In the genomic region with DNA sequence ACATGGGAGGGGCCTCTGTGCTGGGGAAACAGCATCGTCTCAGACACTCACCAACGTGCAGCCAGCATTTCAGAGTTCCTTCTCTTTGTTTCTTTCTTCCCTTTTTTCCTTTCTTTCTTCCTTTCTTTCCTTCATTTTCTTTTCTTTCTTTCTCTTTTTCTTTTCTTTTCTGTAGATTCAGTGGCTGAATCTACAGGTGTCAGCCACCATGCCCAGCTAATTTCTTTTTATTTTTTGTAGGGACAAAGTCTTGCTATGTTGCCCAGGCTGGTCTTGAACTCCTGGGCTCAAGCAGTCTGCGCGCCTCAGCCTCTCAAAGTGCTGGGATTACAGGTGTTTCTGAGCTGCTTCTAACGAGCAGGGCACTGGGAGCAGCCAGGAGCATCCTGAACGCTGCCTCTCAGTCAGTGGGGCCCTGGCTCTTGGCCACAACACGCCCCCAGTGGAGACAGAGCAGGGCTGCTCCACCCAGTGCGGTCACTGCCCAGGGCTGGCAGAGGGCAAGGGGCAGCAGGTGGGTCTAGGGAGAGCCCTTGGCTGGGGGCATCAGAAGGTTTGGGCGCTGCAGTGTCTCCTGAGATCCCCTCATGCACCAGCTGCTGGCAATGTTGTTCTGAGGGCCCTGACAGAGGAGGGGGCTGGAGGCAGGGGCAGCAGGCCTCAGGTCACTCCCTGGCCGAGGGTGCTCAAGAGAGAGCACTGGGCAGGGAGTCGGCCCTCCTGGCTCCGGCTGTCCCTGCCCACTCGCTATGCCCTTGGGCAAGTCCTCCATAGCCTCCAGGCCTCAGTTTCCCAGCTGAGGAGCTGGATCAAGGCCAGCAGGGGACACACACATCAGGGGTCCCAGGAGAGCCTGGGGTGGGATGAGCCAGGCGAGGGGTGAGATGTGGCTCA, we compare ENCODE assay signal across 1 cellular context.
TF ChIP-seq lines count a peak whose summit lies in the region.

No MANE protein-coding gene starts in this region.

TF ChIP-seq in HepG2, 621 proteins besides CTCF, POLR2A, EP300 and RAD21:
- TF ChIP-seq NFRKB (IDR thresholded peaks at IDR 0.05): no peak
- TF ChIP-seq STAG1 (CRISPR knock-in tag; IDR thresholded peaks at IDR 0.05): peak; percentile 37
- peak; percentile 96 for TF ChIP-seq HNRNPL (IDR thresholded peaks at IDR 0.05; ENCODE audit: low read depth, low read length)
- TF ChIP-seq GATAD2A (CRISPR knock-in tag; IDR thresholded peaks at IDR 0.05): no peak
- TF ChIP-seq TSC22D2 (CRISPR knock-in tag; IDR thresholded peaks at IDR 0.05; ENCODE audit: borderline replicate concordance): no peak
- no peak for TF ChIP-seq TMF1 (CRISPR knock-in tag; IDR thresholded peaks at IDR 0.05; ENCODE audit: low read depth)
- TF ChIP-seq HMGXB4 (CRISPR knock-in tag; IDR thresholded peaks at IDR 0.05; ENCODE audit: borderline replicate concordance in 1 of 2, low read depth in 1 of 2): no peak
- TF ChIP-seq BRCA1 (CRISPR knock-in tag; IDR thresholded peaks at IDR 0.05): no peak
- no peak for TF ChIP-seq SCMH1 (CRISPR knock-in tag; IDR thresholded peaks at IDR 0.05; ENCODE audit: borderline replicate concordance)
- TF ChIP-seq ZNF552 (CRISPR knock-in tag; IDR thresholded peaks at IDR 0.05; ENCODE audit: borderline replicate concordance): no peak
- no peak for TF ChIP-seq HHEX (CRISPR knock-in tag; IDR thresholded peaks at IDR 0.05)
- no peak for TF ChIP-seq ATM (IDR thresholded peaks at IDR 0.05; ENCODE audit: borderline replicate concordance)
- TF ChIP-seq HNRNPK (IDR thresholded peaks at IDR 0.05; ENCODE audit: low read depth, low read length, poor library complexity, severe bottlenecking): no peak
- no peak for TF ChIP-seq PHF20 (CRISPR knock-in tag; IDR thresholded peaks at IDR 0.05)
- peak; percentile 20; the same call in 1 of the 2 replicates for TF ChIP-seq PATZ1 (CRISPR knock-in tag; IDR thresholded peaks at IDR 0.05)
